Comparison of ENCODE assay signal across 9 cellular contexts in the genomic region with DNA sequence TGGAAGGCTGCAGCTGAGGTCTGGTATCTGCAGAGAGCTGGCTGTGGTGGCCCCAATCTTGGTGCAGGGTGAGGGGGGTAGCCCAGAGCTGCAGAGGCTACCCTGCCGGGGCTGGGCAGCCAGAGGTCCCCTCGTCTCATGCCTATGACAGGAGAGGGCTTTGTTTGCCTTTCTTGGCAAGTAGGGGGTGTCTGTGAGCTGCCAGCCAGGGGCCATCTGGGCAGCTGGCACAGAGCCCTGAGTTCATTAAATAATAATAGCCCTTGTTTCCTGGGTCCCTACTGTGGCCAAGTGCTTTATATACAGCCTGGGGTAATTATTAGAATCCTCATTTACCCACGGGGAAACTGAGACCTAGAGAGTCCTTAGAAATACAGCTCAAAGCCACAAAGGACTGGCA.
DNase-seq lines count a peak whose midpoint lies in the region; TF ChIP-seq lines count a peak whose summit lies in the region.
"Had no signal": no experiment of that assay in that cellular context is flagged by ENCODE, and none has a peak within 500 bp of the region (broad histone marks: within the 10 kb centered on the region; RNA-seq: fewer than 3 reads in every experiment).

No MANE protein-coding gene starts in this region.

- H3K9me3 ChIP-seq in ascending aorta (no peaks in the 10 kb centered on the region), osteoblast (ENCODE audit: low read depth, low read length) (no peaks in the 10 kb centered on the region)
- H3K9me3 ChIP-seq: suprapubic skin had no signal

- no peaks in the 10 kb centered on the region for H3K27me3 ChIP-seq in layer of hippocampus (ENCODE audit: control insufficient read depth, insufficient read depth, low read length)
- no peaks in the 10 kb centered on the region for H3K27me3 ChIP-seq in ascending aorta
- H3K27me3 ChIP-seq in osteoblast (ENCODE audit: insufficient read depth, low read length): no peaks in the 10 kb centered on the region
- H3K27me3 ChIP-seq: suprapubic skin had no signal

- no peak for TF ChIP-seq CTCF in ascending aorta (IDR thresholded peaks at IDR 0.05)
- no peak for TF ChIP-seq CTCF in osteoblast (IDR thresholded peaks at IDR 0.05; ENCODE audit: extremely low read depth, low read depth, low read length)

- no peaks in the 10 kb centered on the region for H4K20me1 ChIP-seq in osteoblast (ENCODE audit: insufficient read depth, low read length)

- peak in 13 of 14 donors; percentile 33 to 81 (median 75) for DNase-seq in C1 segment of cervical spinal cord (lab: John Stamatoyannopoulos, UW)
- peak; percentile 54 for DNase-seq in NCI-H128 (lab: John Stamatoyannopoulos, UW; ENCODE audit: unreplicated experiment)
- DNase-seq in anterior cingulate cortex (lab: John Stamatoyannopoulos, UW): peak in 56 of 58 donors; percentile 28 to 95 (median 82)
- no peak for DNase-seq in ascending aorta (ENCODE audit: low spot score in 2 of 2)
- no peak for DNase-seq in osteoblast (ENCODE audit: insufficient read length, low spot score, missing footprints)
- DNase-seq in T1000 (lab: John Stamatoyannopoulos, UW): no peak
- DNase-seq in stimulated activated CD4-positive, alpha-beta T cell treated with anti-CD3 and anti-CD28 coated beads, Interleukin-2, amount 100 ng/mL, for 48 hours: no peak

- H3K4me3 ChIP-seq in ascending aorta (no peak overlapping the region), osteoblast (ENCODE audit: insufficient read depth, low read length) (no peak overlapping the region)
- H3K4me3 ChIP-seq: suprapubic skin had no signal

- H3K4me1 ChIP-seq in ascending aorta (no peaks in the 10 kb centered on the region), osteoblast (ENCODE audit: insufficient read depth, low read length) (no peaks in the 10 kb centered on the region)
- H3K4me1 ChIP-seq: suprapubic skin had no signal

- no peak overlapping the region for H2AFZ ChIP-seq in osteoblast (ENCODE audit: low read length)

- H3K27ac ChIP-seq in layer of hippocampus (ENCODE audit: low read depth, low read length): peak overlapping the region; percentile 55
- no peak overlapping the region for H3K27ac ChIP-seq in ascending aorta
- no peak overlapping the region for H3K27ac ChIP-seq in osteoblast (ENCODE audit: low read depth, low read length)
- H3K27ac ChIP-seq: suprapubic skin had no signal

- no peaks in the 10 kb centered on the region for H3K79me2 ChIP-seq in osteoblast (ENCODE audit: insufficient read depth, low read length)

- no peak overlapping the region for H3K4me2 ChIP-seq in osteoblast (ENCODE audit: insufficient read depth, low read length)

- intact Hi-C loops in ascending aorta (cut with DNase I): no loop called here

- no peaks in the 10 kb centered on the region for H3K36me3 ChIP-seq in ascending aorta
- no peaks in the 10 kb centered on the region for H3K36me3 ChIP-seq in osteoblast (ENCODE audit: insufficient read depth, low read length)
- H3K36me3 ChIP-seq: suprapubic skin had no signal

Comparison
In these comparisons a context has a peak if more than half of its experiments do, and no peak if none do; other contexts are left out.
1. DNase-seq: peak in C1 segment of cervical spinal cord (13 of 14), NCI-H128 (single experiment) and anterior cingulate cortex (56 of 58); none in ascending aorta (0 of 2), osteoblast (single experiment), T1000 (single experiment) and stimulated activated CD4-positive, alpha-beta T cell treated with anti-CD3 and anti-CD28 coated beads, Interleukin-2, amount 100 ng/mL, for 48 hours (0 of 2).